8 cellular contexts compared by ENCODE assay signal in genomic region chr17:2244545-2245525, GRCh38. TPM values are rescaled to one million over a fixed set of nuclear protein-coding genes. Genes with fewer than 3 reads are reported as not detected.
DNase-seq lines count a peak whose midpoint lies in the region; ATAC-seq and TF ChIP-seq lines count a peak whose summit lies in the region.

No MANE protein-coding gene starts in this region.

- H3K9me3 ChIP-seq in SJCRH30 (replicated peaks) = no peaks in the 10 kb centered on the region

- no peak overlapping the region for H3K4me3 ChIP-seq in SJCRH30

- DNase-seq in GM10266 (ENCODE audit: extremely low spot score) = peak; percentile 70
- DNase-seq in LoVo (ENCODE audit: low spot score) = peak; percentile 46
- DNase-seq in SJCRH30 = peak; percentile 69 to 85
- DNase-seq in activated gamma-delta T cell treated with Interleukin-2 at 50 U/mL for 16 hours = peak; percentile 84
- DNase-seq in foreskin melanocyte = peak; percentile 58
- DNase-seq in omental fat pad (ENCODE audit: low spot score) = peak; percentile 77
- peak in 48 of 49 donors; percentile 13 to 87 (median 70) for DNase-seq in substantia nigra (lab: John Stamatoyannopoulos, UW)

- H3K36me3 ChIP-seq in SJCRH30 = no peaks in the 10 kb centered on the region

- H3K27me3 ChIP-seq in SJCRH30 = no peaks in the 10 kb centered on the region

- H3K27ac ChIP-seq in SJCRH30 (no peak overlapping the region), substantia nigra (ENCODE audit: low read depth, low read length, poor library complexity, severe bottlenecking) (no peak overlapping the region)

- H3K4me1 ChIP-seq in SJCRH30 = peaks cover 10% of the 10 kb centered on the region

- TF ChIP-seq CTCF in GM10266 (IDR thresholded peaks at IDR 0.05; ENCODE audit: control insufficient read depth, insufficient read depth, low read depth, missing control alignments) (peak; percentile 98), omental fat pad (IDR thresholded peaks at IDR 0.05) (peak in 2 of 3 donors; percentile 57 to 98)

- ATAC-seq in omental fat pad (ENCODE audit: low FRiP score) (peak; percentile 83), GM21717 (IDR thresholded peaks at IDR 0.05; ENCODE audit: unreplicated experiment) (no peak)

RNA-seq across cellular contexts. Expression of gene SMG6, which starts 58.8 kb away (rescaled TPM):
- total RNA-seq in SJCRH30 (2014; rRNA removed; shearing (Covaris generic)) = 10.5 and 13.0 TPM in 2 replicates
- 10 to 100 TPM; 19.1 to 36.1 (median 25.1) TPM for total RNA-seq in omental fat pad

RNA-seq across cellular contexts. Expression of gene SRR, which starts 58.9 kb away (rescaled TPM):
- total RNA-seq in SJCRH30 (2014; rRNA removed; shearing (Covaris generic)) = 6.3 and 8.7 TPM in 2 replicates
- 10 to 100 TPM in 1 of 4 donors, 1 to 10 TPM in 3; 5.0 to 14.9 (median 7.2) TPM for total RNA-seq in omental fat pad
